Comparison of ENCODE assay signal across 1 cellular context in genomic region chr19:8593931-8594330, GRCh38.
TF ChIP-seq lines count a peak whose summit lies in the region.

No MANE protein-coding gene starts in this region.

TF ChIP-seq in H1, 55 proteins besides CTCF, POLR2A, EP300 and RAD21:
- TF ChIP-seq CEBPB (IDR thresholded peaks at IDR 0.05; ENCODE audit: low read depth, low read length) (0 out of 2 replicates have a peak, but pooled peaks have one; percentile 19), KDM1A (IDR thresholded peaks at IDR 0.05; ENCODE audit: borderline replicate concordance, low read length) (peak; percentile 60; the same call in 1 of the 2 replicates), KDM5A (IDR thresholded peaks at IDR 0.05; ENCODE audit: low read length) (no peak)
